12 cellular contexts compared by ENCODE assay signal in genomic region chr2:112343827-112344585, GRCh38.
DNase-seq lines count a peak whose midpoint lies in the region; ATAC-seq, FAIRE-seq and TF ChIP-seq lines count a peak whose summit lies in the region.
"Had no signal": no experiment of that assay in that cellular context is flagged by ENCODE, and none has a peak within 500 bp of the region (broad histone marks: within the 10 kb centered on the region; RNA-seq: fewer than 3 reads in every experiment).

No MANE protein-coding gene starts in this region.

- peak overlapping the region; percentile 46; the same call in 1 of the 2 replicates for H2AFZ ChIP-seq in OCI-LY1 (ENCODE audit: low read length)

- no peaks in the 10 kb centered on the region for H3K9me2 ChIP-seq in OCI-LY1 (ENCODE audit: low read depth, low read length)

- H3K4me2 ChIP-seq in OCI-LY1 (ENCODE audit: low read length) = no peak overlapping the region

- TF ChIP-seq CTCF in left ventricle myocardium inferior (IDR thresholded peaks at IDR 0.05; ENCODE audit: borderline replicate concordance) = no peak
- TF ChIP-seq CTCF in OCI-LY1 (IDR thresholded peaks at IDR 0.05; ENCODE audit: low read length) = no peak

- H3K27ac ChIP-seq in left ventricle myocardium inferior (replicated peaks) (no peak overlapping the region), OCI-LY1 (ENCODE audit: low read depth, low read length, poor library complexity, severe bottlenecking) (no peak overlapping the region)
- H3K27ac ChIP-seq: ovary had no signal

- ATAC-seq in Right ventricle myocardium superior (ENCODE audit: poor library complexity) (peak; percentile 34), GM21423 (IDR thresholded peaks at IDR 0.05; ENCODE audit: unreplicated experiment) (no peak)

- H3K9ac ChIP-seq in OCI-LY1 (ENCODE audit: low read length) = no peak overlapping the region

- no peaks in the 10 kb centered on the region for H4K20me1 ChIP-seq in OCI-LY1 (ENCODE audit: insufficient read depth, low read length)

- DNase-seq in Right ventricle myocardium superior (no peak), left ventricle myocardium inferior (no peak), iris pigment epithelial cell (ENCODE audit: low read depth) (peak; percentile 10), GDM1 (lab: John Stamatoyannopoulos, UW) (no peak), GM12892 (ENCODE audit: insufficient read length) (no peak), mesenteric fat pad (ENCODE audit: low spot score) (no peak)
- DNase-seq: activated T-cell treated with anti-CD3 and anti-CD28 coated beads for 4 hours, head of caudate nucleus, ovary, SHP77 treated with DMSO at 0.1 percent for 48 hours had no signal

- no peaks in the 10 kb centered on the region for H3F3A ChIP-seq in OCI-LY1 (ENCODE audit: insufficient read depth, low read length)

- no peaks in the 10 kb centered on the region for H3K79me2 ChIP-seq in OCI-LY1 (ENCODE audit: insufficient read depth, low read length)

- no peak for TF ChIP-seq POLR2A in GM12892 (IDR thresholded peaks at IDR 0.05; ENCODE audit: low read depth, low read length)

- H3K36me3 ChIP-seq in left ventricle myocardium inferior (no peaks in the 10 kb centered on the region), OCI-LY1 (ENCODE audit: insufficient read depth, low read length) (no peaks in the 10 kb centered on the region)
- H3K36me3 ChIP-seq: ovary had no signal

- no peak for FAIRE-seq in GM12892 (lab: Jason Lieb, UNC)

- no peaks in the 10 kb centered on the region for H3K4me1 ChIP-seq in left ventricle myocardium inferior
- H3K4me1 ChIP-seq in OCI-LY1 (ENCODE audit: insufficient read depth, low read length, severe bottlenecking) = peaks cover 5% of the 10 kb centered on the region

- intact Hi-C loops in Right ventricle myocardium superior (cut with DNase I) (no loop called here), left ventricle myocardium inferior (cut with micrococcal nuclease) (no loop called here)

- H3K4me3 ChIP-seq in left ventricle myocardium inferior = no peak overlapping the region
- no peak overlapping the region for H3K4me3 ChIP-seq in OCI-LY1 (ENCODE audit: low read depth, low read length, poor library complexity, severe bottlenecking)
- H3K4me3 ChIP-seq: ovary had no signal

- H3K9me3 ChIP-seq in left ventricle myocardium inferior (replicated peaks) (no peaks in the 10 kb centered on the region), OCI-LY1 (ENCODE audit: low read length) (no peaks in the 10 kb centered on the region)
- H3K9me3 ChIP-seq: ovary had no signal

- H3K27me3 ChIP-seq in left ventricle myocardium inferior (ENCODE audit: low read depth) (no peaks in the 10 kb centered on the region), OCI-LY1 (ENCODE audit: insufficient read depth, low read length) (no peaks in the 10 kb centered on the region)
- H3K27me3 ChIP-seq: ovary had no signal
